In the genomic region with DNA sequence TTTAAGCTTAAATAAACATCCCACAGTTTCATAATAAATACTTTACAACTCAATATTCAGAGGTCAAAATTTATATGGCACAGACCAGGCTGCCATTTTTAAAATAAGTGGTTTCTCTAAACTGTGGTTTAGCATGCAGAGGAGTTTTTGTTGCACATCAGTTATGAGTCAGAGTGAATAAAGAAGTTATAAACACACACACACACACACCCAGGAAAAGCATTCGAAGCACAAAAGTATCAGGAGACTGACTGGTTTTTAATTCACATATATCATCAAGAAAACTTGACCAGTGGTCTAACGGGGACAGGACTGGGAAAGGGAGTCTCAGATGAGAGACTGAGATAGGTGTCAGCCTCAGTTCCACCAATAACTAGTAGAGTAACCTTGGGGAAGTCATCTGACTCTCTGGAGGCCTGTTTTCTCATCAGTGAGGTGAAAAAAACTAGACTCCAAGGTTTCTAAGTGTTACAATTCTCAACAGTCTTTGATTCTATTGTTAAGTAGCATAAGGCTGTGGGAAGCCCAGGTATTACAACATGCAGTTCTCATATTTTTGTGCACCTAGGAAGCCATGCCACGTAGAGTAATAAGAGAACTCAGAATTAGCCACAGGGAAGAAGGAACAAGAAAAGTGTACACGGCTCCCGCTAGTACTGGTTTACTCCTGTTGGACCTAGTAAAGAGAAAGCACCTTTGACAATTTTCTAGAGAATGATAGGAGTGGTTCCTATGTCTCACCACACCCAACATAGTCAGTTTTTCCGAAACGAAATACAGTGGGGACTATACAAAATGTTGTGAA, we compare ENCODE assay signal across 8 cellular contexts.
DNase-seq lines count a peak whose midpoint lies in the region; ATAC-seq and TF ChIP-seq lines count a peak whose summit lies in the region.

No MANE protein-coding gene starts in this region.

- no peaks in the 10 kb centered on the region for H3K36me3 ChIP-seq in neutrophil

- H3K4me1 Mint-ChIP-seq in dendritic cell treated with granulocyte-macrophage colony-stimulating factor and Interleukin-4, amounts not matched to agents 40 ng/mL and 50 ng/mL, for 4 days (ENCODE audit: low read depth) = peaks cover 58% of the 10 kb centered on the region

- no peaks in the 10 kb centered on the region for H3K27me3 ChIP-seq in neutrophil

- H3K4me1 ChIP-seq in neutrophil (ENCODE audit: control insufficient read depth in 1 of 2, insufficient read depth in 1 of 2, low read depth in 1 of 2, low read length in 1 of 2) = peaks cover 45 to 51% of the 10 kb centered on the region in 2 experiments

- H3K9me3 ChIP-seq in neutrophil = no peaks in the 10 kb centered on the region

- H3K36me3 Mint-ChIP-seq in dendritic cell treated with granulocyte-macrophage colony-stimulating factor and Interleukin-4, amounts not matched to agents 40 ng/mL and 50 ng/mL, for 4 days (ENCODE audit: low read depth) = peaks cover 11% of the 10 kb centered on the region

- DNase-seq in AG09319 (ENCODE audit: extremely low read depth, low read depth) (peak; percentile 48), SIG-M5 treated with dmso at 0.1 percent for 504 hours (lab: John Stamatoyannopoulos, UW; ENCODE audit: unreplicated experiment) (peak; percentile 81), C1 segment of cervical spinal cord (lab: John Stamatoyannopoulos, UW) (no peak), posterior cingulate gyrus (no peak)
- no peak for DNase-seq in activated effector memory CD4-positive, alpha-beta T cell treated with anti-CD3 and anti-CD28 coated beads, Interleukin-2, amount 50 U/mL, for 16 hours

- H3K27me3 Mint-ChIP-seq in dendritic cell treated with granulocyte-macrophage colony-stimulating factor and Interleukin-4, amounts not matched to agents 40 ng/mL and 50 ng/mL, for 4 days = no peaks in the 10 kb centered on the region

- intact Hi-C loops in dendritic cell treated with granulocyte-macrophage colony-stimulating factor and Interleukin-4, amounts not matched to agents 40 ng/mL and 50 ng/mL, for 4 days (cut with micrococcal nuclease) = loop anchor here (2.0 kb wide), 1 partner anchor 15 kb away; no protein-coding TSS in a partner anchor
- intact Hi-C loops in posterior cingulate gyrus (cut with DNase I) = no loop called here

- peak overlapping the region; percentile 86 for H3K27ac ChIP-seq in neutrophil

- ATAC-seq in GM21717 (IDR thresholded peaks at IDR 0.05; ENCODE audit: unreplicated experiment) = peak; percentile 27

- H3K4me3 ChIP-seq in neutrophil (ENCODE audit: low read depth in 1 of 2, low read length in 1 of 2) = peak overlapping the region; percentile 7 to 15

- TF ChIP-seq CTCF in AG09319 (IDR thresholded peaks at IDR 0.05; ENCODE audit: low read depth, low read length) (no peak), neutrophil (IDR thresholded peaks at IDR 0.05) (no peak)

- no peaks in the 10 kb centered on the region for H3K9me3 Mint-ChIP-seq in dendritic cell treated with granulocyte-macrophage colony-stimulating factor and Interleukin-4, amounts not matched to agents 40 ng/mL and 50 ng/mL, for 4 days

- peak overlapping the region; percentile 87 for H3K27ac Mint-ChIP-seq in dendritic cell treated with granulocyte-macrophage colony-stimulating factor and Interleukin-4, amounts not matched to agents 40 ng/mL and 50 ng/mL, for 4 days

- H3K4me3 Mint-ChIP-seq in dendritic cell treated with granulocyte-macrophage colony-stimulating factor and Interleukin-4, amounts not matched to agents 40 ng/mL and 50 ng/mL, for 4 days = peak overlapping the region; percentile 15

Comparison
In these comparisons a context has a peak if more than half of its experiments do, and no peak if none do; other contexts are left out.
1. DNase-seq: peak in AG09319 (single experiment) and SIG-M5 treated with dmso at 0.1 percent for 504 hours (single experiment); none in C1 segment of cervical spinal cord (0 of 14), activated effector memory CD4-positive, alpha-beta T cell treated with anti-CD3 and anti-CD28 coated beads, Interleukin-2, amount 50 U/mL, for 16 hours (single experiment) and posterior cingulate gyrus (0 of 10).